ENCODE assay signal across 1 cellular context in the genomic region with DNA sequence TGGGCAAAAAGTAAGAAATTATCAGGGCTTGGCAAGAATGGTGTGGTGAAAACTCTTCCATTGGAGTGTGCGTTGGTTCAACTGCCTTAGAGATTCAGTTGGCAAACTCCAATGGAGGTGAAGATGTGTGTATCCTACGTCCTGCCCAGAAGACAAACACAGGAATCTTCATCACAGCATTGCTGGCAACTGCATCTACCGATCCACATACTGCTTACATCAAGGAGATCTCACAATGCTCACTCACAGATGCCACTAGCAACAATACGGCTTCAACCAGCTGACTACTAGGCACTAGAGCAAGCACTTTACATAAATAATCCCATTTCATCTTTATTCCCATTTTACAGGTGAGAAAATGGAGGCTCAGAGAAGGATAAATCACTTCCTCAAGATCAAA.
TF ChIP-seq lines count a peak whose summit lies in the region.

No MANE protein-coding gene starts in this region.

TF ChIP-seq in K562, 482 proteins besides CTCF, POLR2A, EP300 and RAD21:
- TF ChIP-seq ADNP (tag; IDR thresholded peaks at IDR 0.05) (0 out of 2 replicates have a peak, but pooled peaks have one; percentile 24), BCOR (IDR thresholded peaks at IDR 0.05) (0 out of 2 replicates have a peak, but pooled peaks have one; percentile 9), ZNF740 (CRISPR knock-in tag; IDR thresholded peaks at IDR 0.05) (no peak), ZNF740 (tag; IDR thresholded peaks at IDR 0.05) (no peak), JUN (IDR thresholded peaks at IDR 0.05; ENCODE audit: borderline replicate concordance, low read depth, low read length) (no peak), JUN (CRISPR knock-in tag; IDR thresholded peaks at IDR 0.05; ENCODE audit: borderline replicate concordance) (no peak), IFI16 (CRISPR knock-in tag; IDR thresholded peaks at IDR 0.05) (no peak), ERF (CRISPR knock-in tag; IDR thresholded peaks at IDR 0.05) (no peak), PML (IDR thresholded peaks at IDR 0.05; ENCODE audit: low read length) (no peak)
TF ChIP-seq in K562: peak in this region for 2.
